Comparison of ENCODE assay signal across 8 cellular contexts in genomic region chr12:55847033-55847432, GRCh38. TPM values are rescaled to one million over a fixed set of nuclear protein-coding genes. Genes with fewer than 3 reads are reported as not detected.
DNase-seq lines count a peak whose midpoint lies in the region; ATAC-seq, FAIRE-seq and TF ChIP-seq lines count a peak whose summit lies in the region.

No MANE protein-coding gene starts in this region.

- peak overlapping the region; percentile 81 for H3K4me2 ChIP-seq in fibroblast of lung (ENCODE audit: extremely low read depth, insufficient read depth, low read length)

- H3K9me3 ChIP-seq in fibroblast of lung (ENCODE audit: control insufficient read depth, insufficient read depth, low read depth, low read length), result no peaks in the 10 kb centered on the region

- H2AFZ ChIP-seq in fibroblast of lung (ENCODE audit: low read length), result no peak overlapping the region

- no peaks in the 10 kb centered on the region for H3K27me3 ChIP-seq in fibroblast of lung (ENCODE audit: control insufficient read depth, insufficient read depth, low read length)

- H3K9ac ChIP-seq in fibroblast of lung (ENCODE audit: insufficient read depth, low read length), result peak overlapping the region; percentile 66

- H3K79me2 ChIP-seq in fibroblast of lung (ENCODE audit: control insufficient read depth, insufficient read depth, low read length), result no peaks in the 10 kb centered on the region

- no peak for TF ChIP-seq CTCF in fibroblast of lung (conservative IDR thresholded peaks at IDR 0.05 in 1 of 2, IDR thresholded peaks at IDR 0.05 in 1 of 2; ENCODE audit: low read depth in 1 of 2, low read length in 2 of 2)
- TF ChIP-seq CTCF in D721Med (IDR thresholded peaks at IDR 0.05; ENCODE audit: insufficient read depth, missing control alignments), result no peak

- H3K36me3 ChIP-seq in fibroblast of lung (ENCODE audit: control insufficient read depth, insufficient read depth, low read length), result no peaks in the 10 kb centered on the region

- DNase-seq in EL (peak; percentile 72), SK-MEL-5 (ENCODE audit: low read depth, low spot score) (peak; percentile 39), fibroblast of lung (ENCODE audit: low read depth in 2 of 2) (peak; percentile 72 to 84), sciatic nerve (ENCODE audit: low spot score) (no peak), D721Med (ENCODE audit: insufficient read length, low spot score) (no peak), DMS153 (lab: John Stamatoyannopoulos, UW) (no peak), HEK293T (ENCODE audit: extremely low spot score) (no peak)

- CTCF ChIA-PET in HEK293T (lab: Yijun Ruan, JAX), result no interaction called here

- POLR2A ChIA-PET in HEK293T (lab: Yijun Ruan, JAX), result interaction anchor here (1.7 to 3.0 kb wide), 2 partner anchors 17 to 30 kb away, joined by 9 to 43 read pairs; partner anchors contain the start of genes DNAJC14, ORMDL2 and SARNP

- ATAC-seq in sciatic nerve (peak; percentile 11), HG03139 (IDR thresholded peaks at IDR 0.05; ENCODE audit: unreplicated experiment) (no peak)

- peaks cover 15% of the 10 kb centered on the region for H3K4me1 ChIP-seq in fibroblast of lung (ENCODE audit: control insufficient read depth, extremely low read depth, insufficient read depth, low read length)

- intact Hi-C loops in sciatic nerve (cut with DNase I), result no loop called here

- no peaks in the 10 kb centered on the region for H4K20me1 ChIP-seq in fibroblast of lung (ENCODE audit: control insufficient read depth, extremely low read depth, insufficient read depth, low read length)

- in situ Hi-C loops in SK-MEL-5 (cut with HindIII; ENCODE audit: low pct_unique_long_range_greater_than_20kb, low sequenced_read_pairs), result no loop called here

- FAIRE-seq in D721Med (lab: Jason Lieb, UNC), result no peak

- peak overlapping the region; percentile 99 for H3K27ac ChIP-seq in fibroblast of lung (ENCODE audit: insufficient read depth, low read length)

- no peak overlapping the region for H3K4me3 ChIP-seq in fibroblast of lung (replicated peaks in 1 of 4; ENCODE audit: control extremely low read depth in 1 of 4, insufficient read depth in 1 of 4, low read depth in 3 of 4, low read length in 4 of 4)

TF ChIP-seq in HEK293T, 16 proteins besides CTCF, POLR2A, EP300 and RAD21:
- TF ChIP-seq HDGF (IDR thresholded peaks at IDR 0.05; ENCODE audit: borderline replicate concordance) (no peak), FOXM1 (IDR thresholded peaks at IDR 0.05; ENCODE audit: borderline replicate concordance) (no peak), SP1 (IDR thresholded peaks at IDR 0.05) (no peak), L3MBTL2 (conservative IDR thresholded peaks at IDR 0.05) (no peak), ELF4 (IDR thresholded peaks at IDR 0.05) (no peak), CTBP1 (IDR thresholded peaks at IDR 0.05; ENCODE audit: borderline replicate concordance) (no peak), NFRKB (IDR thresholded peaks at IDR 0.05) (no peak), LEF1 (IDR thresholded peaks at IDR 0.05; ENCODE audit: borderline replicate concordance) (no peak)

RNA-seq across cellular contexts. Expression of gene MMP19, which starts 4.3 kb away (rescaled TPM):
- total RNA-seq in SK-MEL-5 (2014; rRNA removed; shearing (Covaris generic)), result not detected in 2 replicates
- 1.2 TPM in 1 of 2 replicates, not detected in the other for polyA plus RNA-seq in SK-MEL-5 (2015; cell fraction: cytosol; rRNA removed)
- not detected in 2 replicates for polyA plus RNA-seq in SK-MEL-5 (2015; cell fraction: nucleus; rRNA removed)
- total RNA-seq in fibroblast of lung, result 3.3 and 7.1 TPM in 2 replicates
- polyA plus RNA-seq in fibroblast of lung, result 18.3 and 21.8 TPM in 2 replicates
- polyA plus RNA-seq in fibroblast of lung (2012), result 16.5 and 17.7 TPM in 2 replicates
- polyA minus RNA-seq in fibroblast of lung (ENCODE audit: low replicate concordance), result 10.8 and 18.7 TPM in 2 replicates
- 9.1 TPM for total RNA-seq in sciatic nerve

RNA-seq across cellular contexts. Expression of gene DNAJC14, which starts 17.6 kb away (rescaled TPM):
- 51.4 and 51.9 TPM in 2 replicates for total RNA-seq in SK-MEL-5 (2014; rRNA removed; shearing (Covaris generic))
- polyA plus RNA-seq in SK-MEL-5 (2015; cell fraction: cytosol; rRNA removed), result 59.6 and 61.4 TPM in 2 replicates
- 19.7 and 27.2 TPM in 2 replicates for polyA plus RNA-seq in SK-MEL-5 (2015; cell fraction: nucleus; rRNA removed)
- total RNA-seq in fibroblast of lung (56.0 and 66.7 TPM in 2 replicates), sciatic nerve (23.4 TPM)
- 11.5 and 12.2 TPM in 2 replicates for polyA plus RNA-seq in fibroblast of lung
- 23.9 and 25.1 TPM in 2 replicates for polyA plus RNA-seq in fibroblast of lung (2012)
- 41.8 and 55.5 TPM in 2 replicates for polyA minus RNA-seq in fibroblast of lung (ENCODE audit: low replicate concordance)

RNA-seq across cellular contexts. Expression of gene ORMDL2, which starts 29.2 kb away (rescaled TPM):
- total RNA-seq in SK-MEL-5 (2014; rRNA removed; shearing (Covaris generic)), result 51.7 and 52.2 TPM in 2 replicates
- polyA plus RNA-seq in SK-MEL-5 (2015; cell fraction: cytosol; rRNA removed), result 10.4 and 20.6 TPM in 2 replicates
- polyA plus RNA-seq in SK-MEL-5 (2015; cell fraction: nucleus; rRNA removed), result 7.3 and 14.6 TPM in 2 replicates
- total RNA-seq in fibroblast of lung (15.7 and 26.9 TPM in 2 replicates), sciatic nerve (25.2 TPM)
- polyA plus RNA-seq in fibroblast of lung, result 54.5 and 60.6 TPM in 2 replicates
- polyA plus RNA-seq in fibroblast of lung (2012), result 77.1 and 86.5 TPM in 2 replicates
- 126 and 177 TPM in 2 replicates for polyA minus RNA-seq in fibroblast of lung (ENCODE audit: low replicate concordance)

RNA-seq across cellular contexts. Expression of gene SARNP, which starts 29.5 kb away (rescaled TPM):
- total RNA-seq in SK-MEL-5 (2014; rRNA removed; shearing (Covaris generic)), result 60.0 and 69.4 TPM in 2 replicates
- 35.6 and 48.6 TPM in 2 replicates for polyA plus RNA-seq in SK-MEL-5 (2015; cell fraction: cytosol; rRNA removed)
- 17.1 and 21.2 TPM in 2 replicates for polyA plus RNA-seq in SK-MEL-5 (2015; cell fraction: nucleus; rRNA removed)
- 83.0 and 88.5 TPM in 2 replicates for total RNA-seq in fibroblast of lung
- 172 and 183 TPM in 2 replicates for polyA plus RNA-seq in fibroblast of lung
- polyA plus RNA-seq in fibroblast of lung (2012), result 129 and 130 TPM in 2 replicates
- polyA minus RNA-seq in fibroblast of lung (ENCODE audit: low replicate concordance), result 4.5 and 10.6 TPM in 2 replicates
- total RNA-seq in sciatic nerve, result 54.0 TPM

Comparison
In these comparisons a context has a peak if more than half of its experiments do, and no peak if none do; other contexts are left out.
1. DNase-seq: peak in EL (single experiment), SK-MEL-5 (single experiment) and fibroblast of lung (2 of 2); none in sciatic nerve (single experiment), D721Med (single experiment), DMS153 (single experiment) and HEK293T (single experiment).